8 cellular contexts compared by ENCODE assay signal in genomic region chr9:111481885-111482636, GRCh38. TPM values are rescaled to one million over a fixed set of nuclear protein-coding genes. Genes with fewer than 3 reads are reported as not detected.
DNase-seq lines count a peak whose midpoint lies in the region; FAIRE-seq and TF ChIP-seq lines count a peak whose summit lies in the region.

No MANE protein-coding gene starts in this region.

- H3K4me2 ChIP-seq in neuronal stem cell (ENCODE audit: insufficient read depth, low read length, poor library complexity, severe bottlenecking): peak overlapping the region; percentile 54

- no peak overlapping the region for H4K8ac ChIP-seq in neuronal stem cell (ENCODE audit: low read depth, low read length)

- CTCF ChIA-PET in AG04449 (lab: Yijun Ruan, JAX): interaction anchor here (1.4 kb wide), 1 partner anchor 24 kb away, joined by 3 read pairs; no protein-coding TSS in a partner anchor

- no peaks in the 10 kb centered on the region for H3K27me3 ChIP-seq in Peyer's patch
- H3K27me3 ChIP-seq in endocrine pancreas (ENCODE audit: control insufficient read depth, insufficient read depth, low read length): no peaks in the 10 kb centered on the region
- no peaks in the 10 kb centered on the region for H3K27me3 ChIP-seq in neuronal stem cell (ENCODE audit: control insufficient read depth in 3 of 3, insufficient read depth in 3 of 3, low read depth in 1 of 3, low read length in 3 of 3)

- H3K4me1 ChIP-seq in Peyer's patch (peaks cover 0 to 6% (median 0%) of the 10 kb centered on the region in 4 donors), endocrine pancreas (ENCODE audit: control insufficient read depth, insufficient read depth, low read length) (peaks cover 4% of the 10 kb centered on the region), neuronal stem cell (ENCODE audit: control insufficient read depth in 2 of 2, insufficient read depth in 1 of 2, low read depth in 1 of 2, low read length in 2 of 2) (peaks cover 3 to 4% of the 10 kb centered on the region in 2 donors)

- POLR2A ChIA-PET in AG04449 (lab: Yijun Ruan, JAX): interaction anchor here (0.5 kb wide), 1 partner anchor 18 kb away, joined by 3 read pairs; no protein-coding TSS in a partner anchor

- no peak for TF ChIP-seq POLR2A in H54 (IDR thresholded peaks at IDR 0.05; ENCODE audit: low read depth, low read length)
- TF ChIP-seq POLR2A in Peyer's patch (IDR thresholded peaks at IDR 0.05): no peak

- H2BK12ac ChIP-seq in neuronal stem cell (ENCODE audit: low read length): no peak overlapping the region

- H2AFZ ChIP-seq in neuronal stem cell (ENCODE audit: low read length): peak overlapping the region; percentile 95

- H3K9ac ChIP-seq in endocrine pancreas (ENCODE audit: control insufficient read depth, insufficient read depth, low read length) (peak overlapping the region; percentile 84), neuronal stem cell (ENCODE audit: low read depth, low read length, poor library complexity) (no peak overlapping the region)

- no peak overlapping the region for H3K23ac ChIP-seq in neuronal stem cell (ENCODE audit: low read depth, low read length, poor library complexity)

- no peak overlapping the region for H2AK5ac ChIP-seq in neuronal stem cell (ENCODE audit: low read depth, low read length)

- H2BK15ac ChIP-seq in neuronal stem cell (ENCODE audit: low read length): no peak overlapping the region

- H3K36me3 ChIP-seq in Peyer's patch: no peaks in the 10 kb centered on the region
- H3K36me3 ChIP-seq in endocrine pancreas (ENCODE audit: control insufficient read depth, insufficient read depth, low read length): no peaks in the 10 kb centered on the region
- H3K36me3 ChIP-seq in neuronal stem cell (replicated peaks in 1 of 2; ENCODE audit: control insufficient read depth in 2 of 2, insufficient read depth in 2 of 2, low read length in 2 of 2): no peaks in the 10 kb centered on the region

- H3K9me3 ChIP-seq in Peyer's patch (no peaks in the 10 kb centered on the region), endocrine pancreas (ENCODE audit: control insufficient read depth, low read length) (no peaks in the 10 kb centered on the region), neuronal stem cell (replicated peaks in 1 of 2; ENCODE audit: control insufficient read depth in 2 of 2, insufficient read depth in 1 of 2, low read depth in 1 of 2, low read length in 2 of 2) (no peaks in the 10 kb centered on the region)

- H2BK5ac ChIP-seq in neuronal stem cell (ENCODE audit: low read length): no peak overlapping the region

- H3K27ac ChIP-seq in Peyer's patch: peak overlapping the region; percentile 96 to 99 (median 98)
- no peak overlapping the region for H3K27ac ChIP-seq in neuronal stem cell (replicated peaks; ENCODE audit: low read length)

- DNase-seq in AG04449 (ENCODE audit: low read depth, low spot score) (no peak), H54 (ENCODE audit: insufficient read length, low spot score) (no peak), Peyer's patch (no peak), neuronal stem cell (ENCODE audit: low spot score) (peak; percentile 3), cerebellar nuclear complex (lab: John Stamatoyannopoulos, UW) (no peak), NCI-H1436 (lab: John Stamatoyannopoulos, UW) (no peak), RPMI8226 (no peak)

- H3K79me1 ChIP-seq in neuronal stem cell (ENCODE audit: low read depth, low read length): no peaks in the 10 kb centered on the region

- no peak for TF ChIP-seq CTCF in AG04449 (IDR thresholded peaks at IDR 0.05; ENCODE audit: insufficient read depth, low read length, missing control alignments)
- TF ChIP-seq CTCF in Peyer's patch (IDR thresholded peaks at IDR 0.05): no peak

- H3K4me3 ChIP-seq in AG04449 (ENCODE audit: low read depth, low read length) (peak overlapping the region; percentile 89), Peyer's patch (peak overlapping the region; percentile 82 to 98 (median 92)), endocrine pancreas (ENCODE audit: control insufficient read depth, insufficient read depth, low read length) (peak overlapping the region; percentile 92), neuronal stem cell (ENCODE audit: low read length in 2 of 2) (peak overlapping the region; percentile 96 to 99)

- H4K91ac ChIP-seq in neuronal stem cell (ENCODE audit: low read depth, low read length, poor library complexity): no peak overlapping the region

- no peak overlapping the region for H3K18ac ChIP-seq in neuronal stem cell (ENCODE audit: low read length)

- H3K4ac ChIP-seq in neuronal stem cell (ENCODE audit: low read length): no peak overlapping the region

- H2BK120ac ChIP-seq in neuronal stem cell (ENCODE audit: low read depth, low read length): no peak overlapping the region

- no CpG with 5 or more reads among the region's 13 CpGs for WGBS in neuronal stem cell (ENCODE audit: extremely low coverage in 2 of 2, insufficient read length in 2 of 2, insufficient replicate concordance in 1 of 2), 2 donors

- FAIRE-seq in H54 (lab: Jason Lieb, UNC): peak; percentile 84

- H3K14ac ChIP-seq in neuronal stem cell (ENCODE audit: low read length): no peak overlapping the region

RNA-seq across cellular contexts. Expression of gene ECPAS, which starts 2.1 kb away (rescaled TPM):
- total RNA-seq in Peyer's patch: 100 to 1,000 TPM; 108 to 179 (median 133) TPM
- 33.1 TPM for polyA plus RNA-seq in neuronal stem cell (2013, experiment 1 of 2)
- polyA plus RNA-seq in neuronal stem cell (2013, experiment 2 of 2): 34.5 TPM

RNA-seq across cellular contexts. Expression of gene ZNF483, which starts 42.9 kb away (rescaled TPM):
- total RNA-seq in Peyer's patch: 1 to 10 TPM; 1.6 to 5.8 (median 2.7) TPM
- polyA plus RNA-seq in neuronal stem cell (2013, experiment 1 of 2): 3.0 TPM
- polyA plus RNA-seq in neuronal stem cell (2013, experiment 2 of 2): 3.7 TPM
